ENCODE assay signal across 12 cellular contexts in the genomic region with DNA sequence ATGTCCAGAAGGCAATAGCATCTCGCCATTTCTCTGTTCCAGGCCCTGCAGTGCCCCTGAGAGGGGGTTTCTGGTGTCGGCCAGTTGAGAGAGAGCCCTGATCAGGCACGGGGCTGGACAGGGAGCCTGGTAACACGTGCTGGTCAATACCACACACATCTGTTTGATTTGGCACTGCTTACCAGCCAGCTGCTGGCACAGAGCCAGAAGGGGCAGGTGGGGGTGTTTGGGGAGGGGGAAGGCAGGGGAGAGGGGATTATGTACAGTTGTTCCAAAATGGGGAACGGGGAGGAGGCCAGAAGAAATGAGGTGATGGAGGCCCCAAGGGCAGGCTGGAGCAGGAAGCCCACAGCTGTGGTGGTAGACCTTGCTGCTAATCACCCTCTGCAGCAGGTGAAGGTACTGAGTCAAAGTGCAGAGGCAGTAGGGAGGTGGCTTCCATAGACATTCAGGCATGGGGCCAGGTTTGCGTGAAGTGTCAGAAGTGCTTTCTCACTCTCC.
DNase-seq lines count a peak whose midpoint lies in the region; ATAC-seq, FAIRE-seq and TF ChIP-seq lines count a peak whose summit lies in the region.
"Had no signal": no experiment of that assay in that cellular context is flagged by ENCODE, and none has a peak within 500 bp of the region (broad histone marks: within the 10 kb centered on the region; RNA-seq: fewer than 3 reads in every experiment).

No MANE protein-coding gene starts in this region.

- intact Hi-C loops in psoas muscle (cut with DNase I) (no loop called here), gastrocnemius medialis (cut with DNase I; ENCODE audit: low total_unique reads) (no loop called here)

- peak; percentile 12 to 19 for ATAC-seq in activated naive CD4-positive, alpha-beta T cell treated with anti-CD3 and anti-CD28 coated beads, Interleukin-2, amount 50 U/mL, for 72 hours
- ATAC-seq in psoas muscle (peak in 3 of 4 donors; percentile 38 to 47 (median 40)), HG03135 (IDR thresholded peaks at IDR 0.05; ENCODE audit: unreplicated experiment) (no peak), gastrocnemius medialis (no peak)

- 38 to 54% (median 45%) methylated on average over 6 of the region's 6 CpGs for WGBS in psoas muscle, 3 donors

- H3K9me3 ChIP-seq in psoas muscle (no peaks in the 10 kb centered on the region), gastrocnemius medialis (no peaks in the 10 kb centered on the region)

- no peak for TF ChIP-seq CTCF in psoas muscle (IDR thresholded peaks at IDR 0.05)
- TF ChIP-seq CTCF in D721Med (IDR thresholded peaks at IDR 0.05; ENCODE audit: insufficient read depth, missing control alignments), result no peak
- TF ChIP-seq CTCF in gastrocnemius medialis (IDR thresholded peaks at IDR 0.05 in 4 of 5, conservative IDR thresholded peaks at IDR 0.05 in 1 of 5), result no peak

- H3K4me3 ChIP-seq in psoas muscle, result no peak overlapping the region
- H3K4me3 ChIP-seq in gastrocnemius medialis, result no peak overlapping the region
- H3K4me3 ChIP-seq: coronary artery had no signal

- H3K27ac ChIP-seq in psoas muscle (no peak overlapping the region), gastrocnemius medialis (no peak overlapping the region)
- H3K27ac ChIP-seq: coronary artery had no signal

- H3K27me3 ChIP-seq in psoas muscle (ENCODE audit: insufficient read depth in 3 of 3, low read length in 2 of 3), result no peaks in the 10 kb centered on the region
- H3K27me3 ChIP-seq in gastrocnemius medialis, result no peaks in the 10 kb centered on the region

- no peak for TF ChIP-seq POLR2A in gastrocnemius medialis (IDR thresholded peaks at IDR 0.05)

- peak; percentile 40 for DNase-seq in activated CD4-positive, CD25-positive, alpha-beta regulatory T cell treated with anti-CD3 and anti-CD28 coated beads, Interleukin-2, amount 50 U/mL, for 72 hours
- DNase-seq in activated CD4-positive, CD25-positive, alpha-beta regulatory T cell (lab: John Stamatoyannopoulos, UW), result no peak
- DNase-seq in NCI-H146 treated with DMSO at 0.1 percent for 48 hours (lab: John Stamatoyannopoulos, UW; ENCODE audit: unreplicated experiment), result peak; percentile 71
- DNase-seq in activated naive CD4-positive, alpha-beta T cell treated with anti-CD3 and anti-CD28 coated beads, Interleukin-2, amount 50 U/mL, for 72 hours (ENCODE audit: low spot score in 2 of 2), result no peak
- DNase-seq in psoas muscle, result peak in 1 of 2 donors; percentile 53
- no peak for DNase-seq in D721Med (ENCODE audit: insufficient read length, low spot score)
- no peak for DNase-seq in gastrocnemius medialis
- DNase-seq: HCEC 1CT, posterior cingulate gyrus had no signal

- H3K36me3 ChIP-seq in psoas muscle (ENCODE audit: insufficient read depth in 1 of 2, low read depth in 1 of 2), result no peaks in the 10 kb centered on the region
- H3K36me3 ChIP-seq in gastrocnemius medialis, result no peaks in the 10 kb centered on the region

- in situ Hi-C loops in gastrocnemius medialis (cut with MboI; ENCODE audit: low sequenced_read_pairs in 4 of 4), result loop anchor here in 1 of 4 donors (10.0 kb wide), 1 partner anchor 256 kb away; a partner anchor contains a TSS

- H3K36me3 Mint-ChIP-seq in activated naive CD4-positive, alpha-beta T cell treated with anti-CD3 and anti-CD28 coated beads, Interleukin-2, amount 50 U/mL, for 72 hours, result peaks cover 0 to 16% of the 10 kb centered on the region in 2 donors

- H3K9me3 Mint-ChIP-seq in activated naive CD4-positive, alpha-beta T cell treated with anti-CD3 and anti-CD28 coated beads, Interleukin-2, amount 50 U/mL, for 72 hours, result peaks cover 0 to 9% of the 10 kb centered on the region in 2 donors

- no peak for FAIRE-seq in D721Med (lab: Jason Lieb, UNC)
- FAIRE-seq: GM18507 had no signal

- peaks cover under 1% of the 10 kb centered on the region for H3K4me1 ChIP-seq in psoas muscle
- H3K4me1 ChIP-seq in gastrocnemius medialis, result peaks cover 4 to 5% of the 10 kb centered on the region in 2 donors

- H3K27ac Mint-ChIP-seq in activated naive CD4-positive, alpha-beta T cell treated with anti-CD3 and anti-CD28 coated beads, Interleukin-2, amount 50 U/mL, for 72 hours, result peak overlapping the region; percentile 74 to 95

Comparison
In these comparisons a context has a peak if more than half of its experiments do, and no peak if none do; other contexts are left out.
1. DNase-seq: peak in activated CD4-positive, CD25-positive, alpha-beta regulatory T cell treated with anti-CD3 and anti-CD28 coated beads, Interleukin-2, amount 50 U/mL, for 72 hours (single experiment) and NCI-H146 treated with DMSO at 0.1 percent for 48 hours (single experiment); none in activated CD4-positive, CD25-positive, alpha-beta regulatory T cell (0 of 4), activated naive CD4-positive, alpha-beta T cell treated with anti-CD3 and anti-CD28 coated beads, Interleukin-2, amount 50 U/mL, for 72 hours (0 of 2), D721Med (single experiment) and gastrocnemius medialis (0 of 2).
2. ATAC-seq: peak in activated naive CD4-positive, alpha-beta T cell treated with anti-CD3 and anti-CD28 coated beads, Interleukin-2, amount 50 U/mL, for 72 hours (2 of 2) and psoas muscle (3 of 4); none in HG03135 (single experiment) and gastrocnemius medialis (0 of 2).